ENCODE assay signal across 8 cellular contexts in genomic region chr13:97434417-97435296, GRCh38. TPM values are rescaled to one million over a fixed set of nuclear protein-coding genes. Genes with fewer than 3 reads are reported as not detected.
A peak's percentile ranks its signal among the peaks of the same experiment; 100 is the strongest.
DNase-seq lines count a peak whose midpoint lies in the region; ATAC-seq, FAIRE-seq and TF ChIP-seq lines count a peak whose summit lies in the region.

No MANE protein-coding gene starts in this region.

- FAIRE-seq in K562 (lab: Jason Lieb, UNC) = peak; percentile 87

- CTCF ChIA-PET in K562 (lab: Yijun Ruan, JAX; ENCODE audit: low intra/inter-chr PET ratio) = no interaction called here

- ATAC-seq in HG03439 (IDR thresholded peaks at IDR 0.05; ENCODE audit: unreplicated experiment) (peak; percentile 8), T-helper 17 cell (no peak), K562 (peak; percentile 23), HG03571 (IDR thresholded peaks at IDR 0.05; ENCODE audit: unreplicated experiment) (no peak)

- in situ Hi-C loops in K562 (cut with MboI) = no loop called here

- peaks cover 24% of the 10 kb centered on the region for H3K79me2 ChIP-seq in K562 (ENCODE audit: control insufficient read depth, insufficient read depth, low read length)

- no peaks in the 10 kb centered on the region for H3K9me1 ChIP-seq in K562 (ENCODE audit: control insufficient read depth, insufficient read depth, low read length)

- TF ChIP-seq POLR2A in K562 (conservative IDR thresholded peaks at IDR 0.05) = no peak

- POLR2A ChIA-PET in K562 (lab: Yijun Ruan, JAX) = interaction anchor here (1.0 kb wide), 2 partner anchors 9 to 31 kb away, joined by 3 read pairs; no protein-coding TSS in a partner anchor

- H3K9me3 ChIP-seq in T-helper 17 cell (ENCODE audit: control insufficient read depth, low read length, poor library complexity, severe bottlenecking) (no peaks in the 10 kb centered on the region), K562 (replicated peaks; ENCODE audit: control insufficient read depth, insufficient read depth, low read depth, low read length) (no peaks in the 10 kb centered on the region; the same call in 1 of the 2 replicates)

- peak overlapping the region; percentile 83 for H3K4me2 ChIP-seq in K562 (ENCODE audit: insufficient read depth, low read length)

- H3K36me3 Mint-ChIP-seq in T-helper 17 cell (ENCODE audit: low read depth) = peaks cover 2% of the 10 kb centered on the region

- peak overlapping the region; percentile 58; the same call in 2 of the 3 replicates for H3K27ac ChIP-seq in K562 (ENCODE audit: extremely low read depth, low read depth, low read length)

- under 1% methylated on average over 19 of the region's 59 CpGs for WGBS in K562 (ENCODE audit: insufficient coverage, low coverage, missing lambda C conversion rate)

- no peak for TF ChIP-seq RAD21 in K562 (CRISPR knock-in tag; conservative IDR thresholded peaks at IDR 0.05 in 1 of 2, IDR thresholded peaks at IDR 0.05 in 1 of 2)

- H3K9ac ChIP-seq in K562 (ENCODE audit: insufficient read depth in 1 of 2, low read depth in 2 of 2, low read length in 2 of 2) = peak overlapping the region; percentile 36 to 93

- no peak for TF ChIP-seq CTCF in K562 (IDR thresholded peaks at IDR 0.05 in 2 of 3, conservative IDR thresholded peaks at IDR 0.05 in 1 of 3; ENCODE audit: insufficient read depth in 2 of 3, low read depth in 1 of 3, low read length in 3 of 3)

- peaks cover 7 to 16% of the 10 kb centered on the region in 2 experiments; a peak in 4 of 5 replicates for H3K4me1 ChIP-seq in K562 (replicated peaks in 1 of 2; ENCODE audit: control insufficient read depth in 2 of 2, insufficient read depth in 2 of 2, low read length in 2 of 2)

- H3K4me3 Mint-ChIP-seq in T-helper 17 cell = peak overlapping the region; percentile 95

- peaks cover 18% of the 10 kb centered on the region for H3K4me1 Mint-ChIP-seq in T-helper 17 cell

- no peak for TF ChIP-seq EP300 in K562 (IDR thresholded peaks at IDR 0.05; ENCODE audit: low read length)

- no peaks in the 10 kb centered on the region for H3K27me3 ChIP-seq in K562 (ENCODE audit: control insufficient read depth in 2 of 2, insufficient read depth in 2 of 2, low read length in 2 of 2)

- peak overlapping the region; percentile 85 for H3K27ac Mint-ChIP-seq in T-helper 17 cell

- DNase-seq in NCI-H748 (lab: John Stamatoyannopoulos, UW; ENCODE audit: unreplicated experiment) (peak; percentile 75), NCI-H748 treated with DMSO at 0.1 percent for 48 hours (lab: John Stamatoyannopoulos, UW) (no peak), T-helper 17 cell (peak; percentile 29 to 46 (median 45)), K562 (ENCODE audit: extremely low read depth in 1 of 4, low spot score in 3 of 4) (peak in 1 of 4 experiments; percentile 29), islet precursor cell (peak; percentile 76)
- peak; percentile 34 for DNase-seq in stimulated activated CD4-positive, alpha-beta T cell treated with anti-CD3 and anti-CD28 coated beads, Interleukin-12 subunit alpha, Interleukin-12 subunit beta, amount 100 ng/mL, for 4 hours

- BruUV-seq in K562 (replicated peaks; lab: Mats Ljungman, UMichigan) = no TSS peak

- H4K20me1 ChIP-seq in K562 (replicated peaks; ENCODE audit: control insufficient read depth, insufficient read depth, low read length) = no peaks in the 10 kb centered on the region

- H3K36me3 ChIP-seq in K562 (ENCODE audit: control insufficient read depth, insufficient read depth, low read length) = no peaks in the 10 kb centered on the region

- H2AFZ ChIP-seq in K562 (ENCODE audit: low read depth, low read length) = peak overlapping the region; percentile 91

- peak overlapping the region; percentile 52 for H3K4me3 ChIP-seq in K562

- intact Hi-C loops in K562 (cut with micrococcal nuclease) = loop anchor here (10.0 kb wide), 2 partner anchors 210 to 1760 kb away; partner anchors contain the start of genes DNAJC3 and MBNL2

- peaks cover 6% of the 10 kb centered on the region for H3K27me3 Mint-ChIP-seq in T-helper 17 cell

TF ChIP-seq in K562, 482 proteins besides CTCF, POLR2A, EP300 and RAD21 (continues in another document):
- TF ChIP-seq NCOA6 (IDR thresholded peaks at IDR 0.05) (0 out of 2 replicates have a peak, but pooled peaks have one; percentile 50), RUNX1 (IDR thresholded peaks at IDR 0.05; ENCODE audit: low read depth) (no peak), MBD2 (IDR thresholded peaks at IDR 0.05; ENCODE audit: borderline replicate concordance, low read depth) (no peak), RBBP5 (IDR thresholded peaks at IDR 0.05; ENCODE audit: borderline replicate concordance, insufficient read depth, low read length, poor library complexity, severe bottlenecking) (peak; percentile 29), E2F6 (IDR thresholded peaks at IDR 0.05; ENCODE audit: borderline replicate concordance in 1 of 2, extremely low read depth in 1 of 2, insufficient read depth in 1 of 2, insufficient read length in 1 of 2, low read depth in 1 of 2, low read length in 1 of 2, poor library complexity in 1 of 2, severe bottlenecking in 1 of 2) (peak; percentile 21 to 50), ZBTB7A (IDR thresholded peaks at IDR 0.05; ENCODE audit: borderline replicate concordance, control insufficient read depth, low read depth, low read length) (peak; percentile 57; the same call in 1 of the 2 replicates), L3MBTL2 (IDR thresholded peaks at IDR 0.05) (peak; percentile 52; the same call in 1 of the 2 replicates), NCOA1 (IDR thresholded peaks at IDR 0.05; ENCODE audit: low read depth) (no peak)

RNA-seq across cellular contexts. Expression of gene RAP2A, which starts 0.7 kb away (rescaled TPM):
- 10 to 100 TPM; 15.3 to 16.2 TPM for total RNA-seq in T-helper 17 cell
- total RNA-seq in K562 (2011; cell fraction: chromatin; rRNA removed; ENCODE audit: low replicate concordance) = 2.9 and 4.2 TPM in 2 replicates
- total RNA-seq in K562 (2011; cell fraction: nucleolus; rRNA removed) = 2.5 and 3.5 TPM in 2 replicates
- total RNA-seq in K562 (2011; cell fraction: nucleoplasm; rRNA removed) = 2.7 and 3.7 TPM in 2 replicates
- 4.5 and 6.3 TPM in 2 replicates for total RNA-seq in K562 (2014; rRNA removed)
- total RNA-seq in K562 (2014; rRNA removed; fragmentation: Illumina TruSeq; extraction: Trizol) = 9.0 and 9.1 TPM in 2 replicates
- total RNA-seq in K562 (2015; rRNA removed; fragmentation: Illumina TruSeq; extraction: Trizol) = 7.2 and 8.3 TPM in 2 replicates
- 9.3 and 11.7 TPM in 2 replicates for total RNA-seq in K562 (2021)
- polyA plus RNA-seq in K562 (2011; rRNA removed) = 5.6 and 8.7 TPM in 2 replicates
- 1.1 and 2.3 TPM in 2 replicates for polyA plus RNA-seq in K562 (2011; cell fraction: cytosol; rRNA removed)
- 2.2 and 5.6 TPM in 2 replicates for polyA plus RNA-seq in K562 (2011; cell fraction: nucleus; rRNA removed)
- 4.5 and 5.8 TPM in 2 replicates for polyA plus RNA-seq in K562 (2012)
- 5.2 and 5.8 TPM in 2 replicates for polyA plus RNA-seq in K562 (2014; fragmentation: Illumina TruSeq; extraction: Trizol)
- 1 to 10 TPM; 1.8 to 2.3 TPM for polyA plus RNA-seq in K562 (2014; fragmentation: Nextera tagmentation; extraction: Ambion mirVana)
- 2.7 and 3.2 TPM in 2 replicates for polyA plus RNA-seq in K562 (2014; rRNA removed)
- polyA minus RNA-seq in K562 (2011; rRNA and poly(A)+ RNA removed) = 6.3 and 8.2 TPM in 2 replicates
- polyA minus RNA-seq in K562 (2011; cell fraction: cytosol; rRNA and poly(A)+ RNA removed) = 4.5 and 7.2 TPM in 2 replicates
- polyA minus RNA-seq in K562 (2011; cell fraction: nucleus; rRNA and poly(A)+ RNA removed) = 5.4 and 7.9 TPM in 2 replicates

Comparison
In these comparisons a context has a peak if more than half of its experiments do, and no peak if none do; other contexts are left out.
1. ATAC-seq: peak in HG03439 (single experiment) and K562 (single experiment); none in T-helper 17 cell (single experiment) and HG03571 (single experiment).